28 cellular contexts compared by ENCODE assay signal in genomic region chr10:50999163-50999562, GRCh38.
DNase-seq lines count a peak whose midpoint lies in the region; ATAC-seq, FAIRE-seq and TF ChIP-seq lines count a peak whose summit lies in the region.
"Had no signal": no experiment of that assay in that cellular context is flagged by ENCODE, and none has a peak within 500 bp of the region (broad histone marks: within the 10 kb centered on the region; RNA-seq: fewer than 3 reads in every experiment).

No MANE protein-coding gene starts in this region.

- peak overlapping the region; percentile 34; the same call in 1 of the 2 replicates for H3K27ac Mint-ChIP-seq in HFFc6
- H3K27ac Mint-ChIP-seq: CD4-positive, alpha-beta T cell had no signal

- H3K27me3 ChIP-seq in mesenchymal stem cell (ENCODE audit: control insufficient read depth in 1 of 2, insufficient read depth in 1 of 2, low read length in 2 of 2) (no peaks in the 10 kb centered on the region), esophagus squamous epithelium (no peaks in the 10 kb centered on the region)

- H3K4me3 ChIP-seq in A549 (no peak overlapping the region), coronary artery (no peak overlapping the region), mesenchymal stem cell (ENCODE audit: insufficient read depth in 1 of 2, low read depth in 1 of 2, low read length in 2 of 2) (no peak overlapping the region), esophagus squamous epithelium (no peak overlapping the region)
- H3K4me3 ChIP-seq: BLaER1 treated with 17β-estradiol and CSF1 and Interleukin-3, amounts not matched to agents 10 nM and 100 nM; PC-9 had no signal

- no peak overlapping the region for H2BK15ac ChIP-seq in mesenchymal stem cell (ENCODE audit: low read depth, poor library complexity, severe bottlenecking)

- DNase-seq in A549 (ENCODE audit: low read depth in 1 of 2, low spot score in 1 of 2) (no peak), HFFc6 (no peak), coronary artery (ENCODE audit: low spot score) (no peak), mesenchymal stem cell (no peak), SHP77 treated with DMSO at 0.1 percent for 48 hours (lab: John Stamatoyannopoulos, UW) (no peak), NCI-H187 treated with DMSO at 0.1 percent for 48 hours (lab: John Stamatoyannopoulos, UW) (no peak), esophagus squamous epithelium (lab: John Stamatoyannopoulos, UW) (no peak)
- no peak for DNase-seq in NK-92 treated with Interleukin-12 subunit alpha and Interleukin-12 subunit beta, amount 100 ng/mL, for 24 hours (lab: John Stamatoyannopoulos, UW)
- DNase-seq: 8988T; AML-193; CD4-positive, alpha-beta T cell; COR-L47; DMS53; KBM-7; MV-4-11; NCI-H1105; NCI-H1436 treated with DMSO at 0.1 percent for 48 hours; NCI-H1930; NCI-H2107; NCI-H446; NCI-H524 treated with DMSO at 0.1 percent for 48 hours; NCI-H82; PC-9; SHP77 had no signal

- TF ChIP-seq POLR2A in A549 (IDR thresholded peaks at IDR 0.05; ENCODE audit: low read length), result no peak
- no peak for TF ChIP-seq POLR2A in esophagus squamous epithelium (IDR thresholded peaks at IDR 0.05)

- no peak overlapping the region for H3K14ac ChIP-seq in mesenchymal stem cell (ENCODE audit: low read length in 2 of 2)

- no peak overlapping the region for H4K91ac ChIP-seq in mesenchymal stem cell (ENCODE audit: low read length)

- H3K9ac ChIP-seq in mesenchymal stem cell (ENCODE audit: low read length), result peak overlapping the region; percentile 84
- H3K9ac ChIP-seq: BLaER1 treated with 17β-estradiol and CSF1 and Interleukin-3, amounts not matched to agents 10 nM and 100 nM had no signal

- POLR2A ChIA-PET in A549 (lab: Yijun Ruan, JAX), result no interaction called here

- H3K36me3 ChIP-seq in mesenchymal stem cell (ENCODE audit: control insufficient read depth in 1 of 2, insufficient read depth in 2 of 2, low read depth in 1 of 2, low read length in 2 of 2) (no peaks in the 10 kb centered on the region), esophagus squamous epithelium (no peaks in the 10 kb centered on the region)
- H3K36me3 ChIP-seq: BLaER1 treated with 17β-estradiol and CSF1 and Interleukin-3, amounts not matched to agents 10 nM and 100 nM had no signal

- CTCF ChIA-PET in A549 (lab: Yijun Ruan, JAX), result no interaction called here

- H3K9me3 Mint-ChIP-seq in HFFc6, result no peaks in the 10 kb centered on the region
- H3K9me3 Mint-ChIP-seq: CD4-positive, alpha-beta T cell had no signal

- H3K27ac ChIP-seq in A549 (no peak overlapping the region), coronary artery (peak overlapping the region; percentile 48 to 62), mesenchymal stem cell (ENCODE audit: low read length, poor library complexity, severe bottlenecking) (no peak overlapping the region), esophagus squamous epithelium (no peak overlapping the region)
- H3K27ac ChIP-seq: BLaER1 treated with 17β-estradiol and CSF1 and Interleukin-3, amounts not matched to agents 10 nM and 100 nM; PC-9; RWPE1 had no signal

- ATAC-seq in A549, result no peak

- no peak overlapping the region for H3K18ac ChIP-seq in mesenchymal stem cell (ENCODE audit: low read depth in 1 of 2, low read length in 2 of 2)

- 3% methylated on average over 2 of the region's 2 CpGs for WGBS in A549 (ENCODE audit: missing lambda C conversion rate)
- no CpG with 5 or more reads among the region's 2 CpGs for WGBS in mesenchymal stem cell
- 72 to 77% methylated on average over 2 of the region's 2 CpGs for WGBS in esophagus squamous epithelium, 2 donors

- no peak overlapping the region for H2BK120ac ChIP-seq in mesenchymal stem cell (ENCODE audit: low read depth, low read length)

- TF ChIP-seq EP300 in A549 (IDR thresholded peaks at IDR 0.05), result no peak

- H3K4ac ChIP-seq in mesenchymal stem cell (ENCODE audit: low read depth in 1 of 2, low read length in 2 of 2), result no peak overlapping the region

- no peak overlapping the region for H3K4me2 ChIP-seq in A549
- no peak overlapping the region for H3K4me2 ChIP-seq in mesenchymal stem cell (ENCODE audit: low read length, poor library complexity, severe bottlenecking)
- H3K4me2 ChIP-seq: PC-9 had no signal

- no peaks in the 10 kb centered on the region for H3K79me1 ChIP-seq in mesenchymal stem cell (replicated peaks; ENCODE audit: low read length, poor library complexity, severe bottlenecking)

- TF ChIP-seq RAD21 in A549 (conservative IDR thresholded peaks at IDR 0.05 in 1 of 2, IDR thresholded peaks at IDR 0.05 in 1 of 2), result no peak

- no peak overlapping the region for H2AK5ac ChIP-seq in mesenchymal stem cell (ENCODE audit: low read length, severe bottlenecking)

- H3K23ac ChIP-seq in mesenchymal stem cell (ENCODE audit: low read length in 2 of 2), result no peak overlapping the region

- H3K27me3 Mint-ChIP-seq in HFFc6 (ENCODE audit: insufficient read depth), result no peaks in the 10 kb centered on the region

- no peaks in the 10 kb centered on the region for H3K36me3 Mint-ChIP-seq in HFFc6 (ENCODE audit: low read depth)

- no peak overlapping the region for H4K8ac ChIP-seq in mesenchymal stem cell (ENCODE audit: low read length)

- H3K4me3 Mint-ChIP-seq in HFFc6, result no peak overlapping the region
- H3K4me3 Mint-ChIP-seq: CD4-positive, alpha-beta T cell had no signal

- FAIRE-seq in A549 (lab: Jason Lieb, UNC), result no peak
- FAIRE-seq: H1, HTR-8/SVneo had no signal

- no peak overlapping the region for H2AFZ ChIP-seq in mesenchymal stem cell (ENCODE audit: low read depth, low read length)
- H2AFZ ChIP-seq: PC-9 had no signal

- H3K4me1 ChIP-seq in A549 (no peaks in the 10 kb centered on the region), mesenchymal stem cell (ENCODE audit: control insufficient read depth, insufficient read depth, low read depth, low read length) (peaks cover 2% of the 10 kb centered on the region), esophagus squamous epithelium (peaks cover 0 to 4% (median 2%) of the 10 kb centered on the region in 3 donors)

- no peak for TF ChIP-seq CTCF in A549 (IDR thresholded peaks at IDR 0.05)
- TF ChIP-seq CTCF in HFFc6 (IDR thresholded peaks at IDR 0.05), result no peak
- TF ChIP-seq CTCF in coronary artery (IDR thresholded peaks at IDR 0.05), result no peak
- no peak for TF ChIP-seq CTCF in esophagus squamous epithelium (IDR thresholded peaks at IDR 0.05)

- H2BK12ac ChIP-seq in mesenchymal stem cell (ENCODE audit: low read length in 2 of 2), result no peak overlapping the region

- H3K9me3 ChIP-seq in A549, result no peaks in the 10 kb centered on the region
- no peaks in the 10 kb centered on the region for H3K9me3 ChIP-seq in mesenchymal stem cell (ENCODE audit: control insufficient read depth, low read length)
- H3K9me3 ChIP-seq in esophagus squamous epithelium, result no peaks in the 10 kb centered on the region
- H3K9me3 ChIP-seq: BLaER1 treated with 17β-estradiol and CSF1 and Interleukin-3, amounts not matched to agents 10 nM and 100 nM had no signal

- intact Hi-C loops in esophagus squamous epithelium (cut with DNase I), result no loop called here

- H3K4me1 Mint-ChIP-seq in HFFc6 (ENCODE audit: low read depth), result peaks cover 49% of the 10 kb centered on the region

- no peak overlapping the region for H2BK5ac ChIP-seq in mesenchymal stem cell (ENCODE audit: low read depth, low read length, poor library complexity, severe bottlenecking)

TF ChIP-seq in A549, 52 proteins besides CTCF, POLR2A, EP300 and RAD21:
- TF ChIP-seq CBX8 (IDR thresholded peaks at IDR 0.05), result peak; percentile 77; the same call in 1 of the 2 replicates
- 0 out of 2 replicates have a peak, but pooled peaks have one; percentile 6 for TF ChIP-seq NFE2L2 (conservative IDR thresholded peaks at IDR 0.05; ENCODE audit: low read length)
- no peak for TF ChIP-seq HMGXB4 (CRISPR knock-in tag; IDR thresholded peaks at IDR 0.05; ENCODE audit: borderline replicate concordance)
TF ChIP-seq in A549: peak in this region for 2.

Comparison
In these comparisons a context has a peak if more than half of its experiments do, and no peak if none do; other contexts are left out.
1. H3K27ac ChIP-seq: peak in coronary artery (2 of 2); none in A549 (0 of 2), mesenchymal stem cell (single experiment) and esophagus squamous epithelium (0 of 4).